ENCODE assay signal across 16 cellular contexts in the genomic region with DNA sequence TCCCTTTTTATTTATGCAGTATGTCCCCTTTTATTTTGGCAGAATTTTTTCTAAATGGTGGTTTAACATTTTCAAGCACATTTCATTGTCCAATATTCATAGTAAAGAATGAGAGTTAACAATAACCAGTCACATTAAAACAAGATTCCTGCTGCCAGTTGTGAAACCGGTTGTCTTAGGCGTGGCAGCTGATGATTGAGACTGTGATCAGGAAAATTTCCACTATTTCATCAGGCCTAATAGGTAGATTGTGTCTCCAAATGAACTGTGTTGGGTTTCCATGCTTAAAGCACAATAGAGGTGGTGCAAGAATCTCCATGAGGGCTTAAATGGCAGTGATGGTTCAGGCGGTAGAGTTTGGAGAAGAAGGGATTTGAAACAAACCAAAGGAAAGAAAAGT. TPM values are rescaled to one million over a fixed set of nuclear protein-coding genes. Genes with fewer than 3 reads are reported as not detected.
DNase-seq lines count a peak whose midpoint lies in the region; TF ChIP-seq lines count a peak whose summit lies in the region.
"Had no signal": no experiment of that assay in that cellular context is flagged by ENCODE, and none has a peak within 500 bp of the region (broad histone marks: within the 10 kb centered on the region; RNA-seq: fewer than 3 reads in every experiment).

No MANE protein-coding gene starts in this region.

- H3K9me3 Mint-ChIP-seq in T-helper 1 cell treated with Interleukin-12 subunit alpha and Interleukin-12 subunit beta and Interleukin-4 antibody, amounts not matched to agents 30 μg/mL and 1 μg/mL, for 36 hours: no peaks in the 10 kb centered on the region
- H3K9me3 Mint-ChIP-seq in endothelial cell (ENCODE audit: unreplicated experiment): no peaks in the 10 kb centered on the region
- H3K9me3 Mint-ChIP-seq: naive thymus-derived CD8-positive, alpha-beta T cell; WTC11 had no signal

- H3K27ac ChIP-seq in Peyer's patch: peak overlapping the region in 3 of 4 donors; percentile 44 to 89 (median 76)
- H3K27ac ChIP-seq in spleen: peak overlapping the region in 5 of 8 donors; percentile 23 to 96 (median 95)
- H3K27ac ChIP-seq in osteoblast (ENCODE audit: low read depth, low read length): no peak overlapping the region
- H3K27ac ChIP-seq: 22Rv1, GM23248, SK-N-MC had no signal

- H3K4me3 ChIP-seq in Peyer's patch (peak overlapping the region; percentile 5 to 66 (median 30)), spleen (peak overlapping the region in 6 of 8 donors; percentile 10 to 72 (median 46)), osteoblast (ENCODE audit: insufficient read depth, low read length) (no peak overlapping the region)
- H3K4me3 ChIP-seq: GM23248, SK-N-MC had no signal

- peaks cover 0 to 20% (median 0%) of the 10 kb centered on the region in 4 donors for H3K4me1 ChIP-seq in Peyer's patch
- peaks cover 15 to 88% (median 52%) of the 10 kb centered on the region in 6 donors for H3K4me1 ChIP-seq in spleen
- peaks cover 27% of the 10 kb centered on the region for H3K4me1 ChIP-seq in osteoblast (ENCODE audit: insufficient read depth, low read length)

- H3K9me3 ChIP-seq in Peyer's patch: no peaks in the 10 kb centered on the region
- H3K9me3 ChIP-seq in spleen: no peaks in the 10 kb centered on the region
- no peaks in the 10 kb centered on the region for H3K9me3 ChIP-seq in osteoblast (ENCODE audit: low read depth, low read length)

- 82 to 95% (median 90%) methylated on average over 3 of the region's 3 CpGs for WGBS in spleen, 5 donors

- DNase-seq in T-helper 1 cell (no peak), Peyer's patch (no peak), endothelial cell (ENCODE audit: low spot score) (no peak), spleen (no peak), osteoblast (ENCODE audit: insufficient read length, low spot score, missing footprints) (no peak), EL (no peak)
- DNase-seq in stimulated activated naive CD4-positive, alpha-beta T cell treated with Interleukin-2 at 50 U/mL for 16 hours (lab: John Stamatoyannopoulos, UW): no peak
- DNase-seq: GM23248; left cardiac atrium; naive thymus-derived CD8-positive, alpha-beta T cell; NCI-H1092 treated with DMSO at 0.1 percent for 48 hours had no signal

- peak overlapping the region; percentile 95 for H3K4me3 Mint-ChIP-seq in T-helper 1 cell treated with Interleukin-12 subunit alpha and Interleukin-12 subunit beta and Interleukin-4 antibody, amounts not matched to agents 30 μg/mL and 1 μg/mL, for 36 hours
- H3K4me3 Mint-ChIP-seq in endothelial cell (ENCODE audit: unreplicated experiment): peak overlapping the region; percentile 52
- H3K4me3 Mint-ChIP-seq: WTC11 had no signal

- H3K27me3 ChIP-seq in Peyer's patch (no peaks in the 10 kb centered on the region), spleen (replicated peaks in 1 of 7) (no peaks in the 10 kb centered on the region), osteoblast (ENCODE audit: insufficient read depth, low read length) (no peaks in the 10 kb centered on the region)

- H3K4me1 Mint-ChIP-seq in T-helper 1 cell treated with Interleukin-12 subunit alpha and Interleukin-12 subunit beta and Interleukin-4 antibody, amounts not matched to agents 30 μg/mL and 1 μg/mL, for 36 hours (ENCODE audit: low read depth): peaks cover 79% of the 10 kb centered on the region
- peaks cover 72% of the 10 kb centered on the region for H3K4me1 Mint-ChIP-seq in endothelial cell (ENCODE audit: unreplicated experiment)

- no peaks in the 10 kb centered on the region for H4K20me1 ChIP-seq in osteoblast (ENCODE audit: insufficient read depth, low read length)

- H3K27me3 Mint-ChIP-seq in T-helper 1 cell treated with Interleukin-12 subunit alpha and Interleukin-12 subunit beta and Interleukin-4 antibody, amounts not matched to agents 30 μg/mL and 1 μg/mL, for 36 hours (ENCODE audit: low read depth): no peaks in the 10 kb centered on the region
- peaks cover 5% of the 10 kb centered on the region for H3K27me3 Mint-ChIP-seq in endothelial cell (ENCODE audit: unreplicated experiment)

- peaks cover 0 to 19% (median 0%) of the 10 kb centered on the region in 3 donors for H3K36me3 ChIP-seq in Peyer's patch
- H3K36me3 ChIP-seq in spleen: peaks cover 0 to 50% (median 20%) of the 10 kb centered on the region in 6 donors
- peaks cover 18% of the 10 kb centered on the region for H3K36me3 ChIP-seq in osteoblast (ENCODE audit: insufficient read depth, low read length)

- no peak overlapping the region for H3K4me2 ChIP-seq in osteoblast (ENCODE audit: insufficient read depth, low read length)

- no peak overlapping the region for H2AFZ ChIP-seq in osteoblast (ENCODE audit: low read length)
- H2AFZ ChIP-seq: GM23248 had no signal

- TF ChIP-seq POLR2A in Peyer's patch (IDR thresholded peaks at IDR 0.05) (no peak), spleen (IDR thresholded peaks at IDR 0.05) (no peak)

- intact Hi-C loops in spleen (cut with DNase I; ENCODE audit: low total_unique reads): loop anchor here (10.0 kb wide), 1 partner anchor 123 kb away; no protein-coding TSS in a partner anchor

- TF ChIP-seq CTCF in Peyer's patch (IDR thresholded peaks at IDR 0.05) (no peak), endothelial cell (IDR thresholded peaks at IDR 0.05; ENCODE audit: unreplicated experiment) (no peak), spleen (IDR thresholded peaks at IDR 0.05 in 8 of 11, conservative IDR thresholded peaks at IDR 0.05 in 3 of 11) (no peak), osteoblast (IDR thresholded peaks at IDR 0.05; ENCODE audit: extremely low read depth, low read depth, low read length) (no peak)

- peaks cover 91% of the 10 kb centered on the region for H3K36me3 Mint-ChIP-seq in T-helper 1 cell treated with Interleukin-12 subunit alpha and Interleukin-12 subunit beta and Interleukin-4 antibody, amounts not matched to agents 30 μg/mL and 1 μg/mL, for 36 hours (ENCODE audit: low read depth)
- peaks cover 46% of the 10 kb centered on the region for H3K36me3 Mint-ChIP-seq in endothelial cell (ENCODE audit: low read depth, unreplicated experiment)
- H3K36me3 Mint-ChIP-seq: naive thymus-derived CD8-positive, alpha-beta T cell; WTC11 had no signal

- H3K27ac Mint-ChIP-seq in T-helper 1 cell treated with Interleukin-12 subunit alpha and Interleukin-12 subunit beta and Interleukin-4 antibody, amounts not matched to agents 30 μg/mL and 1 μg/mL, for 36 hours: peak overlapping the region; percentile 95
- no peak overlapping the region for H3K27ac Mint-ChIP-seq in endothelial cell (ENCODE audit: unreplicated experiment)
- H3K27ac Mint-ChIP-seq: WTC11 had no signal

- no peaks in the 10 kb centered on the region for H3K79me2 ChIP-seq in osteoblast (ENCODE audit: insufficient read depth, low read length)

RNA-seq across cellular contexts. Expression of gene PRDM1, which starts 15.3 kb away (rescaled TPM):
- total RNA-seq in Peyer's patch (10 to 100 TPM in 3 of 4 donors, 1 to 10 TPM in 1; 6.4 to 57.8 (median 14.9) TPM), endothelial cell (ENCODE audit: unreplicated experiment) (19.6 TPM), spleen (10 to 100 TPM; 35.7 to 63.7 (median 45.4) TPM), osteoblast (1.8 and 2.5 TPM in 2 replicates)
- 1 to 10 TPM; 2.2 to 3.7 (median 2.5) TPM for polyA plus RNA-seq in spleen
- total RNA-seq: G401 had no signal
